In the genomic region with DNA sequence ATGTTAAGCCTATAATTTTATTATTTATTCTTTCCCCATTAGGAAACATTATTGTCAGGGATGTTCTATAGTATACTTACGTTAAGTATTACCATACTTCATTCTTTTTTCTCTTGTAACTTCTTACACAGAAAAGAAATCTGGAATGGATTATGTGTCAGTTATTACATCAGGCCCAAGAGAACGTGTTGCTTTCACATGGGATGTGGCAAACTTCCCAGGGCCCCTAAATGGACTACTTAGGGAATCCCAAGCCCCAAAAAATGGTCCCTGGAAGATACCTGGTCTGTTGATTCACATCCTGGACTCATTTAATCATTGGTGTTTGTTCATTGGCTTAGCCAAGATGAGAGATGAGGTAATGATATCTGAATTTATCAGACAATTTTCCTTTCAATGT, we compare ENCODE assay signal across 28 cellular contexts.
"Had no signal": no experiment of that assay in that cellular context is flagged by ENCODE, and none has a peak within 500 bp of the region (broad histone marks: within the 10 kb centered on the region; RNA-seq: fewer than 3 reads in every experiment).

No MANE protein-coding gene starts in this region.

- H3K4me1 ChIP-seq: gastroesophageal sphincter had no signal

- DNase-seq: activated B cell treated with CpG ODN at 0.5 μM for 24 hours; activated CD4-positive, alpha-beta memory T cell treated with anti-CD3 and anti-CD28 coated beads, Interleukin-2, amount 10 ng/mL, durations not matched to agents 7 days and 5 days; activated CD4-positive, alpha-beta T cell treated with anti-CD3 and anti-CD28 coated beads for 36 hours; activated CD4-positive, alpha-beta T cell treated with anti-CD3 and anti-CD28 coated beads, Interleukin-2, amount 10 ng/mL, durations not matched to agents 24 days and 14 days; activated CD4-positive, alpha-beta T cell treated with anti-CD3 and anti-CD28 coated beads, Interleukin-2, amount 50 U/mL, for 4 hours; activated CD4-positive, CD25-positive, alpha-beta regulatory T cell treated with anti-CD3 and anti-CD28 coated beads, Interleukin-2, amount 50 U/mL, for 72 hours; activated CD8-positive, alpha-beta memory T cell treated with anti-CD3 and anti-CD28 coated beads, Interleukin-2, amount 50 U/mL, for 48 hours; activated gamma-delta T cell; activated naive CD4-positive, alpha-beta T cell; activated naive CD4-positive, alpha-beta T cell treated with anti-CD3 and anti-CD28 coated beads, Interleukin-2, amount 10 ng/mL, durations not matched to agents 7 days and 5 days; activated naive CD8-positive, alpha-beta T cell treated with anti-CD3 and anti-CD28 coated beads, Interleukin-2, amount 10 ng/mL, durations not matched to agents 7 days and 5 days; activated T-cell treated with anti-CD3 and anti-CD28 coated beads for 4 hours; activated T-cell treated with anti-CD3 and anti-CD28 coated beads, Interleukin-2, amount 50 U/mL, for 24 hours; activated T-cell treated with anti-CD3 and anti-CD28 coated beads, Interleukin-2, amount 50 U/mL, for 72 hours; amniotic stem cell; anterior cingulate cortex; brain microvascular endothelial cell; dorsolateral prefrontal cortex; effector memory CD4-positive, alpha-beta T cell; endodermal cell; foreskin melanocyte; head of caudate nucleus; T-helper 1 cell; T-helper 17 cell; T1000; WERI-Rb-1 had no signal

- H3K27me3 ChIP-seq: brain microvascular endothelial cell, dorsolateral prefrontal cortex, gastroesophageal sphincter had no signal

- H3K27ac ChIP-seq: brain microvascular endothelial cell, coronary artery, dorsolateral prefrontal cortex, gastroesophageal sphincter, WERI-Rb-1 had no signal

- H3K36me3 ChIP-seq: brain microvascular endothelial cell, gastroesophageal sphincter, WERI-Rb-1 had no signal

- H3K4me3 ChIP-seq: coronary artery, dorsolateral prefrontal cortex, gastroesophageal sphincter had no signal
